ENCODE assay signal across 8 cellular contexts in genomic region chr6:29737707-29738630, GRCh38. TPM values are rescaled to one million over a fixed set of nuclear protein-coding genes. Genes with fewer than 3 reads are reported as not detected.
DNase-seq lines count a peak whose midpoint lies in the region; ATAC-seq lines count a peak whose summit lies in the region.

No MANE protein-coding gene starts in this region.

- H3K79me2 ChIP-seq in trophoblast cell (ENCODE audit: control insufficient read depth, insufficient read depth, low read length, poor library complexity), result no peaks in the 10 kb centered on the region

- H3K4me2 ChIP-seq in trophoblast cell (ENCODE audit: low read length), result no peak overlapping the region

- no peak overlapping the region for H4K12ac ChIP-seq in trophoblast cell (ENCODE audit: low read depth, low read length)

- ATAC-seq in HG03354 (IDR thresholded peaks at IDR 0.05; ENCODE audit: poor library complexity, severe bottlenecking, unreplicated experiment) (peak; percentile 51), GM21723 (IDR thresholded peaks at IDR 0.05; ENCODE audit: unreplicated experiment) (no peak), GM19467 (IDR thresholded peaks at IDR 0.05; ENCODE audit: unreplicated experiment) (no peak)

- H2BK12ac ChIP-seq in trophoblast cell (ENCODE audit: low read length), result no peak overlapping the region

- no peak overlapping the region for H2AFZ ChIP-seq in trophoblast cell (ENCODE audit: insufficient read depth, low read length, poor library complexity)

- no peak overlapping the region for H2BK5ac ChIP-seq in trophoblast cell (ENCODE audit: low read depth, low read length, poor library complexity)

- no peak overlapping the region for H3K27ac ChIP-seq in trophoblast cell (ENCODE audit: low read depth, low read length)

- H3K14ac ChIP-seq in trophoblast cell (ENCODE audit: low read length), result no peak overlapping the region

- H3K4me1 ChIP-seq in trophoblast cell (ENCODE audit: control insufficient read depth in 1 of 2, insufficient read depth in 2 of 2, low read length in 2 of 2), result no peaks in the 10 kb centered on the region

- H3K9me3 ChIP-seq in trophoblast cell (ENCODE audit: insufficient read depth, low read depth, low read length), result no peaks in the 10 kb centered on the region

- peak; percentile 37 for DNase-seq in DMS153 treated with DMSO at 0.1 percent for 48 hours (lab: John Stamatoyannopoulos, UW; ENCODE audit: unreplicated experiment)
- DNase-seq in SHP77 treated with DMSO at 0.1 percent for 48 hours (lab: John Stamatoyannopoulos, UW), result peak; percentile 50
- DNase-seq in activated effector memory CD4-positive, alpha-beta T cell treated with anti-CD3 and anti-CD28 coated beads, Interleukin-2, amount 50 U/mL, for 16 hours, result peak; percentile 85
- DNase-seq in germinal center (ENCODE audit: low spot score), result peak; percentile 53
- peak; percentile 71 to 82 for DNase-seq in trophoblast cell

- H3K79me1 ChIP-seq in trophoblast cell (ENCODE audit: low read length), result no peaks in the 10 kb centered on the region

- no peak overlapping the region for H3K4me3 ChIP-seq in trophoblast cell (ENCODE audit: low read depth, low read length)

- H2AK5ac ChIP-seq in trophoblast cell (ENCODE audit: low read length), result no peak overlapping the region

- H3K18ac ChIP-seq in trophoblast cell (ENCODE audit: low read length), result no peak overlapping the region

- H3K36me3 ChIP-seq in trophoblast cell (ENCODE audit: control insufficient read depth in 1 of 2, insufficient read depth in 2 of 2, low read length in 2 of 2), result no peaks in the 10 kb centered on the region

- H3K9ac ChIP-seq in trophoblast cell (ENCODE audit: low read length), result no peak overlapping the region

- no peak overlapping the region for H2BK120ac ChIP-seq in trophoblast cell (ENCODE audit: insufficient read depth, low read length, poor library complexity)

- no CpG with 5 or more reads among the region's 9 CpGs for WGBS in trophoblast cell (ENCODE audit: extremely low coverage, insufficient coverage, insufficient read length)

- H3K23ac ChIP-seq in trophoblast cell (ENCODE audit: low read length), result no peak overlapping the region

- H3K4ac ChIP-seq in trophoblast cell (ENCODE audit: low read depth, low read length), result no peak overlapping the region

- H4K91ac ChIP-seq in trophoblast cell (ENCODE audit: low read depth, low read length), result no peak overlapping the region

- H4K8ac ChIP-seq in trophoblast cell (ENCODE audit: low read depth, low read length), result no peak overlapping the region

- H3K27me3 ChIP-seq in trophoblast cell (ENCODE audit: insufficient read depth, low read length), result no peaks in the 10 kb centered on the region

RNA-seq across cellular contexts. Expression of gene HLA-F, which starts 14.7 kb away (rescaled TPM):
- polyA plus RNA-seq in trophoblast cell (2013), result 0.15 and 0.29 TPM in 2 replicates

RNA-seq across cellular contexts. Expression of gene ZFP57, which starts 57.0 kb away (rescaled TPM):
- 0.38 and 0.71 TPM in 2 replicates for polyA plus RNA-seq in trophoblast cell (2013)
